In the genomic region with DNA sequence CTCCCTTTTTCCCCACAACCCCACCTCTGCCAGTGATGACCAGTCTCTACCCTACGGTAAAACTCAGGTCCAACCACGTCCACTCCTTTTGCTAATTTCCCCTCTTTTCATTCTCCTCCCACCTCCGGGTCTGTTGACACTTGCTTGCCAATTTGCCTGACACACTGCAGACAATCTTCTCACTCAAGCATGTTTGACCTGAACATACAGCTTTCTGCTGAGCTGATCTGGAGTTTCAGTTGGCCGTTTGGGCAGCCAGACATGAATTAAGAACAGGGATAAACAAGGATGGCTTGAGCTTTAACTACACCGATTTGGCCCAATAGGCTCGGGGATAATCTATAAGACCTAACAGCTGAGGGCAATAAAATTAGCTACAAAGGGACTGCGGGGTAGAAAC, we compare ENCODE assay signal across 19 cellular contexts.
DNase-seq lines count a peak whose midpoint lies in the region; TF ChIP-seq lines count a peak whose summit lies in the region.
"Had no signal": no experiment of that assay in that cellular context is flagged by ENCODE, and none has a peak within 500 bp of the region (broad histone marks: within the 10 kb centered on the region; RNA-seq: fewer than 3 reads in every experiment).

No MANE protein-coding gene starts in this region.

- WGBS in H9 (ENCODE audit: extremely low coverage, insufficient read length, low lambda C conversion rate): no CpG with 5 or more reads among the region's 7 CpGs

- H3K4me3 Mint-ChIP-seq in H9: no peak overlapping the region
- no peak overlapping the region for H3K4me3 Mint-ChIP-seq in brain
- H3K4me3 Mint-ChIP-seq in neural crest cell: no peak overlapping the region
- no peak overlapping the region for H3K4me3 Mint-ChIP-seq in Calu3 (ENCODE audit: low read depth, unreplicated experiment)
- H3K4me3 Mint-ChIP-seq: CD4-positive, alpha-beta T cell had no signal

- peak overlapping the region; percentile 55 for H3K18ac ChIP-seq in H9 (ENCODE audit: insufficient read length, low read depth, low read length)

- no peak overlapping the region for H3K14ac ChIP-seq in H9 (ENCODE audit: insufficient read depth, low read length)

- peaks cover 7% of the 10 kb centered on the region; the same call in 1 of the 2 replicates for H3K4me1 ChIP-seq in H9 (ENCODE audit: insufficient read depth, low read length)
- H3K4me1 ChIP-seq: SJCRH30 had no signal

- no peaks in the 10 kb centered on the region for H3K27me3 ChIP-seq in H9 (ENCODE audit: insufficient read depth, low read length)
- H3K27me3 ChIP-seq: BE2C, SJCRH30 had no signal

- H3K27me3 Mint-ChIP-seq in H9 (ENCODE audit: low read depth) (peaks cover 4% of the 10 kb centered on the region), brain (no peaks in the 10 kb centered on the region), neural crest cell (ENCODE audit: low read depth) (no peaks in the 10 kb centered on the region), Calu3 (ENCODE audit: unreplicated experiment) (no peaks in the 10 kb centered on the region)
- H3K27me3 Mint-ChIP-seq: CD4-positive, alpha-beta T cell had no signal

- DNase-seq in H9 (no peak), NCI-H1092 treated with DMSO at 0.1 percent for 48 hours (lab: John Stamatoyannopoulos, UW) (peak; percentile 74), neural crest cell (ENCODE audit: low read depth, low spot score) (no peak), retina (no peak), Calu3 (no peak), DMS79 treated with DMSO at 0.1 percent for 48 hours (lab: John Stamatoyannopoulos, UW) (no peak), RKO (ENCODE audit: low spot score) (no peak)
- DNase-seq: ACHN; BE2C; CD4-positive, alpha-beta T cell; KG1; NCI-H1105; NCI-H1694 treated with DMSO at 0.1 percent for 48 hours; NCI-H226; NCI-H526; OCI-M1; SJCRH30 had no signal

- intact Hi-C loops in Calu3 (cut with micrococcal nuclease; ENCODE audit: unreplicated experiment): no loop called here

- H3K27ac ChIP-seq in H9 (ENCODE audit: insufficient read length, low read depth, low read length): no peak overlapping the region
- H3K27ac ChIP-seq: SJCRH30 had no signal

- no peak overlapping the region for H2AK5ac ChIP-seq in H9 (ENCODE audit: insufficient read length, low read length)

- H3K9ac ChIP-seq in H9 (ENCODE audit: extremely low read depth, insufficient read length, low read length): no peak overlapping the region

- no peak overlapping the region for H2BK12ac ChIP-seq in H9 (ENCODE audit: insufficient read length, low read depth, low read length)

- H3K36me3 Mint-ChIP-seq in H9 (ENCODE audit: insufficient read depth in 1 of 3, low read depth in 3 of 3) (no peaks in the 10 kb centered on the region), brain (no peaks in the 10 kb centered on the region), neural crest cell (ENCODE audit: low read depth) (no peaks in the 10 kb centered on the region), Calu3 (ENCODE audit: insufficient read depth, unreplicated experiment) (no peaks in the 10 kb centered on the region)

- no peak overlapping the region for H2BK20ac ChIP-seq in H9 (ENCODE audit: low read depth, low read length, poor library complexity, severe bottlenecking)

- H3K27ac Mint-ChIP-seq in H9: peak overlapping the region in 1 of 3 experiments; percentile 50; a peak in 1 of 7 replicates
- peak overlapping the region; percentile 73 to 96 (median 90) for H3K27ac Mint-ChIP-seq in brain
- peak overlapping the region; percentile 97 for H3K27ac Mint-ChIP-seq in neural crest cell (ENCODE audit: unreplicated experiment)
- H3K27ac Mint-ChIP-seq in Calu3 (ENCODE audit: unreplicated experiment): no peak overlapping the region
- H3K27ac Mint-ChIP-seq: CD4-positive, alpha-beta T cell had no signal

- H3T11ph ChIP-seq in H9 (ENCODE audit: low read length): peak overlapping the region; percentile 68

- no peaks in the 10 kb centered on the region for H4K20me1 ChIP-seq in H9 (ENCODE audit: control insufficient read depth, insufficient read depth, insufficient read length)

- no peak overlapping the region for H2BK120ac ChIP-seq in H9 (ENCODE audit: low read depth, low read length, poor library complexity, severe bottlenecking)

- H3K79me1 ChIP-seq in H9 (ENCODE audit: insufficient read depth, low read depth, low read length, poor library complexity, severe bottlenecking): no peaks in the 10 kb centered on the region

- H3K4ac ChIP-seq in H9 (ENCODE audit: low read depth, low read length): peak overlapping the region; percentile 22; the same call in 1 of the 2 replicates

- no peaks in the 10 kb centered on the region for H3K9me3 ChIP-seq in H9 (ENCODE audit: control insufficient read depth, low read depth, low read length)
- H3K9me3 ChIP-seq: BE2C, HAP-1, SJCRH30 had no signal

- no peaks in the 10 kb centered on the region for H3K79me2 ChIP-seq in H9 (ENCODE audit: insufficient read depth, low read length)

- no peaks in the 10 kb centered on the region for H3K23me2 ChIP-seq in H9 (ENCODE audit: insufficient read length, low read depth, low read length, poor library complexity, severe bottlenecking)

- H3K23ac ChIP-seq in H9 (ENCODE audit: insufficient read length, low read depth, low read length): no peak overlapping the region

- no peak overlapping the region for H2BK15ac ChIP-seq in H9 (ENCODE audit: low read depth, low read length)

- CTCF ChIA-PET in Calu3 (lab: Charles Lee): no interaction called here

- no peaks in the 10 kb centered on the region; a peak in 2 of 5 replicates for H3K9me3 Mint-ChIP-seq in H9
- H3K9me3 Mint-ChIP-seq in brain: peaks cover 0 to 8% (median 0%) of the 10 kb centered on the region in 5 experiments
- H3K9me3 Mint-ChIP-seq in neural crest cell: peaks cover 2% of the 10 kb centered on the region
- peaks cover 8% of the 10 kb centered on the region for H3K9me3 Mint-ChIP-seq in Calu3 (ENCODE audit: low read depth, unreplicated experiment)
- H3K9me3 Mint-ChIP-seq: CD4-positive, alpha-beta T cell had no signal

- no peak overlapping the region for H2AFZ ChIP-seq in H9 (ENCODE audit: low read length)

- no peak overlapping the region for H4K91ac ChIP-seq in H9 (ENCODE audit: insufficient read length, low read depth, low read length)

- H3K56ac ChIP-seq in H9 (ENCODE audit: insufficient read length, low read depth, low read length): no peak overlapping the region

- H3K4me1 Mint-ChIP-seq in H9 (peaks cover 31 to 34% of the 10 kb centered on the region in 2 experiments), brain (peaks cover 58% of the 10 kb centered on the region), neural crest cell (peaks cover 28% of the 10 kb centered on the region), Calu3 (ENCODE audit: low read depth, unreplicated experiment) (no peaks in the 10 kb centered on the region)

- no peak overlapping the region for H4K5ac ChIP-seq in H9 (ENCODE audit: insufficient read length, low read depth, low read length)

- no peak overlapping the region for H2BK5ac ChIP-seq in H9 (ENCODE audit: insufficient read length, low read length)

- no TSS peak for BruUV-seq in Calu3 (replicated peaks; lab: Mats Ljungman, UMichigan)

- TF ChIP-seq CTCF in H9 (conservative IDR thresholded peaks at IDR 0.05): no peak
- no peak for TF ChIP-seq CTCF in brain (conservative IDR thresholded peaks at IDR 0.05)
- TF ChIP-seq CTCF in neural crest cell (conservative IDR thresholded peaks at IDR 0.05): no peak
- TF ChIP-seq CTCF in Calu3 (IDR thresholded peaks at IDR 0.05; ENCODE audit: unreplicated experiment): no peak

- H4K8ac ChIP-seq in H9 (replicated peaks; ENCODE audit: insufficient read length, low read depth, low read length): no peak overlapping the region

- no peak overlapping the region for H3K4me2 ChIP-seq in H9 (ENCODE audit: insufficient read depth, insufficient read length, low read length)
